In genomic region chr7:151351027-151351426, GRCh38 we compare ENCODE assay signal across 9 cellular contexts. TPM values are rescaled to one million over a fixed set of nuclear protein-coding genes. Genes with fewer than 3 reads are reported as not detected.
DNase-seq lines count a peak whose midpoint lies in the region; ATAC-seq and TF ChIP-seq lines count a peak whose summit lies in the region.
"Had no signal": no experiment of that assay in that cellular context is flagged by ENCODE, and none has a peak within 500 bp of the region (broad histone marks: within the 10 kb centered on the region; RNA-seq: fewer than 3 reads in every experiment).

No MANE protein-coding gene starts in this region.

- H3K4me3 ChIP-seq in left ventricle myocardium inferior (no peak overlapping the region), fibroblast of villous mesenchyme (ENCODE audit: low read depth, low read length) (no peak overlapping the region), transverse colon (no peak overlapping the region)

- H3K27me3 ChIP-seq in left ventricle myocardium inferior (ENCODE audit: low read depth): no peaks in the 10 kb centered on the region
- H3K27me3 ChIP-seq in transverse colon: no peaks in the 10 kb centered on the region

- TF ChIP-seq EP300 in transverse colon (IDR thresholded peaks at IDR 0.05; ENCODE audit: low read depth): no peak

- no peaks in the 10 kb centered on the region for H3K27me3 Mint-ChIP-seq in activated B cell treated with CpG ODN at 0.5 μM for 24 hours

- POLR2A ChIA-PET in activated B cell treated with CpG ODN at 0.5 μM for 24 hours (lab: Charles Lee): interaction anchor here (0.5 to 2.7 kb wide), 11 partner anchors 9 to 282 kb away, joined by 3 to 25 read pairs (median 4); partner anchors contain the start of genes ABCF2 and NUB1

- ATAC-seq in left ventricle myocardium superior (no peak), activated B cell treated with CpG ODN at 0.5 μM for 24 hours (ENCODE audit: low read depth) (peak; percentile 13), HG02610 (IDR thresholded peaks at IDR 0.05; ENCODE audit: unreplicated experiment) (no peak)

- DNase-seq in left ventricle myocardium inferior (no peak), left ventricle myocardium superior (no peak), activated B cell treated with CpG ODN at 0.5 μM for 24 hours (peak; percentile 35), fibroblast of villous mesenchyme (ENCODE audit: low read depth) (no peak), transverse colon (peak; percentile 26), dermis blood vessel endothelial cell (no peak), medulla oblongata (ENCODE audit: extremely low spot score) (no peak)

- peaks cover 51% of the 10 kb centered on the region for H3K4me1 Mint-ChIP-seq in activated B cell treated with CpG ODN at 0.5 μM for 24 hours

- intact Hi-C loops in left ventricle myocardium inferior (cut with micrococcal nuclease): loop anchor here (2.0 kb wide), 1 partner anchor 36 kb away; no protein-coding TSS in a partner anchor
- intact Hi-C loops in left ventricle myocardium superior (cut with micrococcal nuclease): loop anchor here (5.0 kb wide), 1 partner anchor 39 kb away; no protein-coding TSS in a partner anchor
- intact Hi-C loops in activated B cell treated with CpG ODN at 0.5 μM for 24 hours (cut with micrococcal nuclease): loop anchor here (2.0 to 10.0 kb wide), 7 partner anchors 14 to 1516 kb away; partner anchors contain the start of genes FASTK and ZNF862
- intact Hi-C loops in transverse colon (cut with DNase I; ENCODE audit: low total_unique reads): loop anchor here (2.0 kb wide), 1 partner anchor 36 kb away; no protein-coding TSS in a partner anchor

- CTCF ChIA-PET in activated B cell treated with CpG ODN at 0.5 μM for 24 hours (lab: Charles Lee): interaction anchor here (1.0 to 7.4 kb wide), 7 partner anchors 11 to 181 kb away, joined by 3 to 205 read pairs (median 11); partner anchors contain the start of gene NUB1

- H3K4me3 Mint-ChIP-seq in activated B cell treated with CpG ODN at 0.5 μM for 24 hours: no peak overlapping the region

- peaks cover 62% of the 10 kb centered on the region for H3K36me3 Mint-ChIP-seq in activated B cell treated with CpG ODN at 0.5 μM for 24 hours (ENCODE audit: low read depth)

- peaks cover 33% of the 10 kb centered on the region for H3K4me1 ChIP-seq in left ventricle myocardium inferior
- H3K4me1 ChIP-seq in transverse colon: peaks cover 12 to 42% (median 15%) of the 10 kb centered on the region in 4 donors

- peaks cover 90% of the 10 kb centered on the region for H3K36me3 ChIP-seq in left ventricle myocardium inferior
- peaks cover 0 to 43% (median 16%) of the 10 kb centered on the region in 4 donors for H3K36me3 ChIP-seq in transverse colon

- no peak overlapping the region for H3K27ac ChIP-seq in left ventricle myocardium inferior (replicated peaks)
- H3K27ac ChIP-seq in transverse colon: no peak overlapping the region

- peak overlapping the region; percentile 94 for H3K27ac Mint-ChIP-seq in activated B cell treated with CpG ODN at 0.5 μM for 24 hours

- TF ChIP-seq POLR2A in transverse colon (IDR thresholded peaks at IDR 0.05): no peak

- H3K9me3 ChIP-seq in left ventricle myocardium inferior (replicated peaks) (no peaks in the 10 kb centered on the region), transverse colon (no peaks in the 10 kb centered on the region)

- 56 to 59% methylated on average over 8 of the region's 8 CpGs for WGBS in transverse colon (ENCODE audit: low coverage in 1 of 2), 2 donors

- in situ Hi-C loops in transverse colon (cut with MboI; ENCODE audit: low pct_ligation_motif_present in 1 of 4, low pct_unique_long_range_greater_than_20kb in 1 of 4, low sequenced_read_pairs in 3 of 4): loop anchor here in 3 of 4 donors (5.0 to 25.0 kb wide), 2 partner anchors 34 to 411 kb away; no protein-coding TSS in a partner anchor

- H3K9me3 Mint-ChIP-seq in activated B cell treated with CpG ODN at 0.5 μM for 24 hours: no peaks in the 10 kb centered on the region

- peak; percentile 11 for TF ChIP-seq CTCF in left ventricle myocardium inferior (IDR thresholded peaks at IDR 0.05; ENCODE audit: borderline replicate concordance)
- no peak for TF ChIP-seq CTCF in activated B cell treated with CpG ODN at 0.5 μM for 24 hours (IDR thresholded peaks at IDR 0.05)
- TF ChIP-seq CTCF in fibroblast of villous mesenchyme (IDR thresholded peaks at IDR 0.05; ENCODE audit: insufficient read depth, low read depth, low read length): peak; percentile 20
- no peak for TF ChIP-seq CTCF in transverse colon (IDR thresholded peaks at IDR 0.05)

RNA-seq across cellular contexts. Expression of gene NUB1, which starts 9.4 kb away (rescaled TPM):
- total RNA-seq in left ventricle myocardium inferior: 39.5 TPM
- total RNA-seq in left ventricle myocardium superior: 36.5 TPM
- 47.5 and 52.7 TPM in 2 replicates for total RNA-seq in activated B cell treated with CpG ODN at 0.5 μM for 24 hours
- 38.7 and 51.0 TPM in 2 replicates for total RNA-seq in fibroblast of villous mesenchyme
- total RNA-seq in transverse colon: 10 to 100 TPM; 26.3 to 69.5 (median 56.4) TPM
- total RNA-seq in dermis blood vessel endothelial cell: 45.4 and 54.2 TPM in 2 replicates

RNA-seq across cellular contexts. Expression of gene WDR86, which starts 58.8 kb away (rescaled TPM):
- 0.16 TPM for total RNA-seq in left ventricle myocardium inferior
- total RNA-seq in left ventricle myocardium superior: 0.37 TPM
- total RNA-seq in activated B cell treated with CpG ODN at 0.5 μM for 24 hours: 0.33 and 0.49 TPM in 2 replicates
- total RNA-seq in fibroblast of villous mesenchyme: 0.32 and 1.3 TPM in 2 replicates
- total RNA-seq in transverse colon: 10 to 100 TPM in 1 of 4 donors, 1 to 10 TPM in 3; 2.8 to 33.3 (median 7.1) TPM
- not detected in 2 replicates for total RNA-seq in dermis blood vessel endothelial cell
- total RNA-seq: endothelial cell of umbilical vein had no signal

Comparison
In these comparisons a context has a peak if more than half of its experiments do, and no peak if none do; other contexts are left out.
1. DNase-seq: peak in activated B cell treated with CpG ODN at 0.5 μM for 24 hours (single experiment) and transverse colon (single experiment); none in left ventricle myocardium inferior (single experiment), left ventricle myocardium superior (single experiment), fibroblast of villous mesenchyme (single experiment), dermis blood vessel endothelial cell (single experiment) and medulla oblongata (single experiment).
2. CTCF ChIP-seq: peak in left ventricle myocardium inferior (single experiment) and fibroblast of villous mesenchyme (single experiment); none in activated B cell treated with CpG ODN at 0.5 μM for 24 hours (single experiment) and transverse colon (0 of 5).